Comparison of ENCODE assay signal across 1 cellular context in the genomic region with DNA sequence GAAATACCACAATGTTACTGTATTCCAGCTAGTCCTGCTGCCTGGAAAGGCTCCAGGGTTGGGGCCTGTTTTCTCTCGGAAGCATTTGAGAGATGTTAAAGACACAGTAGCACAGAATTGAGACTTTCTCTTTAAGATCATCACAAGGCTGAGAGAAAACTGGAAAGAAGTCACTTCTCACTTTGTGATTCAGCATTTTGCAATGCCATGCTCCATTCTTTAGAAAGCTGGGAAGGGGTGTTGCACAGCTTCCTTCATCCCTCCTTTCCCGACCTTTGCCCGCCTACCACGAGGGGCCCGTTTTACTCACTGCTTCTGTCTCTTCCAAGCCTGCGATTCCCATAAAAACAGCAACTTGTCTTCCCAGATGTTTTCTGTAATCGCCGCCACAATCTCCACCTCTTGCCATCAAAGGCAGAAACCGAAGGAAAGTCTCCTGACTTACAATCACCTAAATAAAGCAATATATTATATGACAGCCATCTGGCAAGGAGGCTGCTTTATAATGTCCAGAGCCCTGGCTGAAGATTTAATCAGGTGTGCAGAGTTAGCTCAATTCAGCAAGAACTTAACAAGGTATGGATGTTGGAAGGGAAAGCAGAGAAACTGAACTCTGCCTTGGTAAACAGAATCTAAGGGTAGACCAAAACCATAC.
TF ChIP-seq lines count a peak whose summit lies in the region.

No MANE protein-coding gene starts in this region.

TF ChIP-seq in A549, 52 proteins besides CTCF, POLR2A, EP300 and RAD21 (continued from another document):
- TF ChIP-seq ZC3H11A (IDR thresholded peaks at IDR 0.05) (no peak), HOXB5 (CRISPR knock-in tag; IDR thresholded peaks at IDR 0.05) (no peak), TP53 (CRISPR knock-in tag; IDR thresholded peaks at IDR 0.05) (no peak), KDM5A (IDR thresholded peaks at IDR 0.05) (no peak), FOSL2 (IDR thresholded peaks at IDR 0.05) (peak; percentile 69), FOSL2 (CRISPR knock-in tag; IDR thresholded peaks at IDR 0.05) (peak; percentile 82), NFE2L2 (conservative IDR thresholded peaks at IDR 0.05; ENCODE audit: low read length) (no peak; the same call in 1 of the 2 replicates), POLR2AphosphoS2 (conservative IDR thresholded peaks at IDR 0.05; ENCODE audit: low read length) (no peak), ESRRA (IDR thresholded peaks at IDR 0.05; ENCODE audit: borderline replicate concordance, low read length) (no peak), HOXA7 (CRISPR knock-in tag; IDR thresholded peaks at IDR 0.05) (no peak), RNF2 (IDR thresholded peaks at IDR 0.05; ENCODE audit: borderline replicate concordance, low read depth) (no peak), RFX5 (IDR thresholded peaks at IDR 0.05) (no peak), HOXB13 (CRISPR knock-in tag; IDR thresholded peaks at IDR 0.05; ENCODE audit: low read depth) (0 out of 2 replicates have a peak, but pooled peaks have one; percentile 54), EHF (CRISPR knock-in tag; IDR thresholded peaks at IDR 0.05) (no peak; the same call in 1 of the 2 replicates), CBX8 (IDR thresholded peaks at IDR 0.05) (no peak), CEBPB (IDR thresholded peaks at IDR 0.05) (peak in 1 of 2 experiments; percentile 75; a peak in 2 of 4 replicates), MAFK (IDR thresholded peaks at IDR 0.05; ENCODE audit: partially characterized antibody) (peak; percentile 70), CBX2 (IDR thresholded peaks at IDR 0.05; ENCODE audit: borderline replicate concordance, low read depth) (no peak), GATA3 (IDR thresholded peaks at IDR 0.05; ENCODE audit: borderline replicate concordance) (peak; percentile 22; the same call in 1 of the 2 replicates), FOSB (CRISPR knock-in tag; IDR thresholded peaks at IDR 0.05) (no peak), NR3C1 (IDR thresholded peaks at IDR 0.05) (no peak), TFCP2L1 (CRISPR knock-in tag; IDR thresholded peaks at IDR 0.05) (no peak), RCOR1 (IDR thresholded peaks at IDR 0.05; ENCODE audit: low read depth, low read length) (no peak), HEYL (CRISPR knock-in tag; IDR thresholded peaks at IDR 0.05) (no peak), RARB (CRISPR knock-in tag; IDR thresholded peaks at IDR 0.05) (no peak), PHF8 (IDR thresholded peaks at IDR 0.05; ENCODE audit: borderline replicate concordance, low read depth) (no peak), NPAS2 (CRISPR knock-in tag; IDR thresholded peaks at IDR 0.05; ENCODE audit: borderline replicate concordance) (no peak), SMC3 (IDR thresholded peaks at IDR 0.05) (0 out of 3 replicates have a peak, but pooled peaks have one; percentile 9), ZSCAN20 (CRISPR knock-in tag; IDR thresholded peaks at IDR 0.05) (no peak), MYC (IDR thresholded peaks at IDR 0.05; ENCODE audit: borderline replicate concordance, low read length) (peak; percentile 81; the same call in 1 of the 2 replicates), ZNF302 (CRISPR knock-in tag; IDR thresholded peaks at IDR 0.05) (no peak), ZFP36 (IDR thresholded peaks at IDR 0.05; ENCODE audit: borderline replicate concordance, partially characterized antibody) (no peak), JUN (IDR thresholded peaks at IDR 0.05) (peak; percentile 60 to 76; a peak in 2 of 5 replicates), EHMT2 (IDR thresholded peaks at IDR 0.05; ENCODE audit: low read depth) (no peak), HDAC2 (IDR thresholded peaks at IDR 0.05) (no peak), MAZ (IDR thresholded peaks at IDR 0.05; ENCODE audit: borderline replicate concordance, low read depth, low read length) (no peak)
- TF ChIP-seq, protein P1, sequence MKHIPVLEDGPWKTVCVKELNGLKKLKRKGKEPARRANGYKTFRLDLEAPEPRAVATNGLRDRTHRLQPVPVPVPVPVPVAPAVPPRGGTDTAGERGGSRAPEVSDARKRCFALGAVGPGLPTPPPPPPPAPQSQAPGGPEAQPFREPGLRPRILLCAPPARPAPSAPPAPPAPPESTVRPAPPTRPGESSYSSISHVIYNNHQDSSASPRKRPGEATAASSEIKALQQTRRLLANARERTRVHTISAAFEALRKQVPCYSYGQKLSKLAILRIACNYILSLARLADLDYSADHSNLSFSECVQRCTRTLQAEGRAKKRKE (CRISPR knock-in tag; IDR thresholded peaks at IDR 0.05; ENCODE audit: low read depth), result no peak
- TF ChIP-seq, protein P2, sequence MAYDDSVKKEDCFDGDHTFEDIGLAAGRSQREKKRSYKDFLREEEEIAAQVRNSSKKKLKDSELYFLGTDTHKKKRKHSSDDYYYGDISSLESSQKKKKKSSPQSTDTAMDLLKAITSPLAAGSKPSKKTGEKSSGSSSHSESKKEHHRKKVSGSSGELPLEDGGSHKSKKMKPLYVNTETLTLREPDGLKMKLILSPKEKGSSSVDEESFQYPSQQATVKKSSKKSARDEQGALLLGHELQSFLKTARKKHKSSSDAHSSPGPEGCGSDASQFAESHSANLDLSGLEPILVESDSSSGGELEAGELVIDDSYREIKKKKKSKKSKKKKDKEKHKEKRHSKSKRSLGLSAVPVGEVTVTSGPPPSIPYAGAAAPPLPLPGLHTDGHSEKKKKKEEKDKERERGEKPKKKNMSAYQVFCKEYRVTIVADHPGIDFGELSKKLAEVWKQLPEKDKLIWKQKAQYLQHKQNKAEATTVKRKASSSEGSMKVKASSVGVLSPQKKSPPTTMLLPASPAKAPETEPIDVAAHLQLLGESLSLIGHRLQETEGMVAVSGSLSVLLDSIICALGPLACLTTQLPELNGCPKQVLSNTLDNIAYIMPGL (CRISPR knock-in tag; IDR thresholded peaks at IDR 0.05; ENCODE audit: borderline replicate concordance), result no peak
- TF ChIP-seq, protein P3, sequence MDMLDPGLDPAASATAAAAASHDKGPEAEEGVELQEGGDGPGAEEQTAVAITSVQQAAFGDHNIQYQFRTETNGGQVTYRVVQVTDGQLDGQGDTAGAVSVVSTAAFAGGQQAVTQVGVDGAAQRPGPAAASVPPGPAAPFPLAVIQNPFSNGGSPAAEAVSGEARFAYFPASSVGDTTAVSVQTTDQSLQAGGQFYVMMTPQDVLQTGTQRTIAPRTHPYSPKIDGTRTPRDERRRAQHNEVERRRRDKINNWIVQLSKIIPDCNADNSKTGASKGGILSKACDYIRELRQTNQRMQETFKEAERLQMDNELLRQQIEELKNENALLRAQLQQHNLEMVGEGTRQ (IDR thresholded peaks at IDR 0.05), result no peak
- TF ChIP-seq, protein P4, sequence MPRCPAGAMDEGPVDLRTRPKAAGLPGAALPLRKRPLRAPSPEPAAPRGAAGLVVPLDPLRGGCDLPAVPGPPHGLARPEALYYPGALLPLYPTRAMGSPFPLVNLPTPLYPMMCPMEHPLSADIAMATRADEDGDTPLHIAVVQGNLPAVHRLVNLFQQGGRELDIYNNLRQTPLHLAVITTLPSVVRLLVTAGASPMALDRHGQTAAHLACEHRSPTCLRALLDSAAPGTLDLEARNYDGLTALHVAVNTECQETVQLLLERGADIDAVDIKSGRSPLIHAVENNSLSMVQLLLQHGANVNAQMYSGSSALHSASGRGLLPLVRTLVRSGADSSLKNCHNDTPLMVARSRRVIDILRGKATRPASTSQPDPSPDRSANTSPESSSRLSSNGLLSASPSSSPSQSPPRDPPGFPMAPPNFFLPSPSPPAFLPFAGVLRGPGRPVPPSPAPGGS (IDR thresholded peaks at IDR 0.05), result no peak
- TF ChIP-seq, protein P5, sequence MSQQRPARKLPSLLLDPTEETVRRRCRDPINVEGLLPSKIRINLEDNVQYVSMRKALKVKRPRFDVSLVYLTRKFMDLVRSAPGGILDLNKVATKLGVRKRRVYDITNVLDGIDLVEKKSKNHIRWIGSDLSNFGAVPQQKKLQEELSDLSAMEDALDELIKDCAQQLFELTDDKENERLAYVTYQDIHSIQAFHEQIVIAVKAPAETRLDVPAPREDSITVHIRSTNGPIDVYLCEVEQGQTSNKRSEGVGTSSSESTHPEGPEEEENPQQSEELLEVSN (IDR thresholded peaks at IDR 0.05; ENCODE audit: borderline replicate concordance, low read depth), result peak; percentile 38; the same call in 1 of the 2 replicates
